Comparison of ENCODE assay signal across 22 cellular contexts in genomic region chr1:67784545-67785186, GRCh38.
"Had no signal": no experiment of that assay in that cellular context is flagged by ENCODE, and none has a peak within 500 bp of the region (broad histone marks: within the 10 kb centered on the region; RNA-seq: fewer than 3 reads in every experiment).

No MANE protein-coding gene starts in this region.

- DNase-seq: activated CD4-positive, alpha-beta T cell treated with anti-CD3 and anti-CD28 coated beads, Interleukin-2, amount 50 U/mL, for 4 hours; activated CD4-positive, CD25-positive, alpha-beta regulatory T cell treated with anti-CD3 and anti-CD28 coated beads, Interleukin-2, amount 50 U/mL, for 72 hours; activated naive CD4-positive, alpha-beta T cell treated with anti-CD3 and anti-CD28 coated beads for 36 hours; activated naive CD8-positive, alpha-beta T cell treated with anti-CD3 and anti-CD28 coated beads, Interleukin-2, amount 50 U/mL, for 24 hours; activated T-cell treated with anti-CD3 and anti-CD28 coated beads for 4 hours; aorta; foreskin melanocyte; heart right ventricle; left ventricle myocardium inferior; mesendoderm; nucleus accumbens; right cardiac atrium; stimulated activated CD4-positive, alpha-beta T cell treated with anti-CD3 and anti-CD28 coated beads, Interleukin-4, amount 100 ng/mL, for 24 hours; stimulated activated naive CD4-positive, alpha-beta T cell; T-helper 1 cell; T1000; tibial artery had no signal

- ATAC-seq: activated naive CD8-positive, alpha-beta T cell treated with anti-CD3 and anti-CD28 coated beads, Interleukin-2, amount 50 U/mL, for 24 hours; activated T-helper 17 cell treated with anti-CD3 and anti-CD28 coated beads, Interleukin-2, amount 50 U/mL, for 72 hours; natural killer cell treated with Interleukin-12 subunit alpha and Interleukin-12 subunit beta and Interleukin-15 and Interleukin-18, amount 100 ng/mL, for 72 hours; right cardiac atrium had no signal

- H3K9me3 ChIP-seq: heart right ventricle, left ventricle myocardium inferior, prostate gland, tibial artery had no signal

- FAIRE-seq: urothelium cell line had no signal

- H3K4me3 ChIP-seq: heart right ventricle, left ventricle myocardium inferior, prostate gland, skin epidermis, tibial artery had no signal

- H3K27ac ChIP-seq: heart right ventricle, left ventricle myocardium inferior, prostate gland, skin epidermis had no signal

- H3K27me3 ChIP-seq: heart right ventricle, tibial artery had no signal

- H3K4me1 ChIP-seq: prostate gland had no signal

- H3K36me3 ChIP-seq: heart right ventricle, left ventricle myocardium inferior, prostate gland, tibial artery had no signal
